ENCODE assay signal across 9 cellular contexts in genomic region chr17:50634915-50635719, GRCh38. TPM values are rescaled to one million over a fixed set of nuclear protein-coding genes. Genes with fewer than 3 reads are reported as not detected.
A peak's percentile ranks its signal among the peaks of the same experiment; 100 is the strongest.
DNase-seq lines count a peak whose midpoint lies in the region; FAIRE-seq and TF ChIP-seq lines count a peak whose summit lies in the region.
"Had no signal": no experiment of that assay in that cellular context is flagged by ENCODE, and none has a peak within 500 bp of the region (broad histone marks: within the 10 kb centered on the region; RNA-seq: fewer than 3 reads in every experiment).

No MANE protein-coding gene starts in this region.

- H3K9me3 ChIP-seq in HUES48 (ENCODE audit: control insufficient read depth, insufficient read depth, low read length): no peaks in the 10 kb centered on the region
- H3K9me3 ChIP-seq in endodermal cell (ENCODE audit: control insufficient read depth, low read length): no peaks in the 10 kb centered on the region
- no peaks in the 10 kb centered on the region for H3K9me3 ChIP-seq in mucosa of rectum (ENCODE audit: control insufficient read depth in 2 of 2, low read length in 2 of 2)
- H3K9me3 ChIP-seq: uterus had no signal

- DNase-seq in 8988T: peak; percentile 79
- peak; percentile 83 for DNase-seq in endodermal cell
- no peak for DNase-seq in NCI-H1092 (lab: John Stamatoyannopoulos, UW)
- DNase-seq in activated effector memory CD4-positive, alpha-beta T cell treated with Interleukin-2 at 50 U/mL for 16 hours: no peak
- no peak for DNase-seq in GM12891 (ENCODE audit: insufficient read length, low spot score)
- no peak for DNase-seq in activated CD8-positive, alpha-beta memory T cell treated with anti-CD3 and anti-CD28 coated beads for 24 hours

- H3K36me3 ChIP-seq in HUES48 (ENCODE audit: control insufficient read depth, insufficient read depth, low read length) (no peaks in the 10 kb centered on the region), endodermal cell (ENCODE audit: control insufficient read depth, insufficient read depth, low read length) (no peaks in the 10 kb centered on the region), mucosa of rectum (ENCODE audit: control insufficient read depth in 2 of 2, insufficient read depth in 2 of 2, low read length in 2 of 2) (peaks cover 0 to 5% of the 10 kb centered on the region in 2 donors)
- H3K36me3 ChIP-seq: uterus had no signal

- no peak overlapping the region for H3K9ac ChIP-seq in HUES48 (ENCODE audit: low read depth, low read length)
- no peak overlapping the region for H3K9ac ChIP-seq in endodermal cell (ENCODE audit: extremely low read depth, low read length, poor library complexity, severe bottlenecking)
- peak overlapping the region; percentile 87 to 90 for H3K9ac ChIP-seq in mucosa of rectum (ENCODE audit: low read depth in 1 of 2, low read length in 2 of 2)

- 10 to 19% methylated on average over 11 to 52 of the region's 52 CpGs for WGBS in endodermal cell (ENCODE audit: insufficient coverage in 1 of 2, insufficient read length in 1 of 2), 2 experiments

- H3K36me3 Mint-ChIP-seq in endodermal cell (ENCODE audit: low read depth): no peaks in the 10 kb centered on the region

- H3K4me3 ChIP-seq in HUES48 (ENCODE audit: low read depth, low read length) (peak overlapping the region; percentile 62), endodermal cell (ENCODE audit: low read length) (no peak overlapping the region), mucosa of rectum (ENCODE audit: low read length in 2 of 2) (peak overlapping the region; percentile 78 to 82)

- H3K27ac ChIP-seq in HUES48 (ENCODE audit: low read depth, low read length) (no peak overlapping the region), endodermal cell (ENCODE audit: low read depth, low read length) (no peak overlapping the region), mucosa of rectum (ENCODE audit: low read depth in 2 of 2, low read length in 2 of 2) (peak overlapping the region; percentile 73 to 86)
- H3K27ac ChIP-seq: uterus had no signal

- H3K4me1 Mint-ChIP-seq in endodermal cell: no peaks in the 10 kb centered on the region

- peaks cover 51% of the 10 kb centered on the region for H3K27me3 ChIP-seq in HUES48 (ENCODE audit: control insufficient read depth, insufficient read depth, low read length)
- peaks cover 72% of the 10 kb centered on the region for H3K27me3 ChIP-seq in endodermal cell (ENCODE audit: control insufficient read depth, insufficient read depth, low read length, poor library complexity, severe bottlenecking)
- H3K27me3 ChIP-seq in mucosa of rectum (ENCODE audit: control insufficient read depth in 2 of 2, insufficient read depth in 2 of 2, low read length in 2 of 2): peaks cover 0 to 12% of the 10 kb centered on the region in 2 donors
- H3K27me3 ChIP-seq: uterus had no signal

- TF ChIP-seq CTCF in endodermal cell (conservative IDR thresholded peaks at IDR 0.05): peak; percentile 48

- H3K4me3 Mint-ChIP-seq in endodermal cell: peak overlapping the region; percentile 32

- no peak for FAIRE-seq in GM12891 (lab: Jason Lieb, UNC)

- H3K4me1 ChIP-seq in HUES48 (ENCODE audit: control insufficient read depth, insufficient read depth, low read length) (no peaks in the 10 kb centered on the region), endodermal cell (ENCODE audit: control insufficient read depth, insufficient read depth, low read length) (no peaks in the 10 kb centered on the region), mucosa of rectum (ENCODE audit: control insufficient read depth in 2 of 2, insufficient read depth in 2 of 2, low read length in 2 of 2) (peaks cover 55 to 62% of the 10 kb centered on the region in 2 donors)

- H3K27ac Mint-ChIP-seq in endodermal cell: no peak overlapping the region

- TF ChIP-seq POLR2A in GM12891 (IDR thresholded peaks at IDR 0.05; ENCODE audit: low read depth, low read length): no peak

- no peaks in the 10 kb centered on the region for H3K9me3 Mint-ChIP-seq in endodermal cell

- H3K27me3 Mint-ChIP-seq in endodermal cell (ENCODE audit: insufficient read depth): peaks cover 56% of the 10 kb centered on the region

TF ChIP-seq in GM12891, 5 proteins besides CTCF, POLR2A, EP300 and RAD21:
- no peak for TF ChIP-seq PAX5 (IDR thresholded peaks at IDR 0.05; ENCODE audit: insufficient read depth, low read length, severe bottlenecking)
- no peak for TF ChIP-seq TAF1 (IDR thresholded peaks at IDR 0.05; ENCODE audit: low read depth, low read length)
- no peak for TF ChIP-seq POU2F2 (IDR thresholded peaks at IDR 0.05; ENCODE audit: low read depth, low read length)
- TF ChIP-seq SPI1 (IDR thresholded peaks at IDR 0.05; ENCODE audit: low read depth, low read length): no peak
- TF ChIP-seq POLR2AphosphoS5 (IDR thresholded peaks at IDR 0.05; ENCODE audit: low read depth, low read length): no peak

RNA-seq across cellular contexts. Expression of gene ABCC3, which starts 0.4 kb away (rescaled TPM):
- total RNA-seq in endodermal cell: under 1 TPM; 0.22 to 0.91 TPM
- polyA plus RNA-seq in endodermal cell (2013, experiment 1 of 2): not detected
- polyA plus RNA-seq in endodermal cell (2013, experiment 2 of 2): not detected
- polyA plus RNA-seq in GM12891 (2012; ENCODE audit: low read depth, missing spikeins): not detected

Comparison
In these comparisons a context has a peak if more than half of its experiments do, and no peak if none do; other contexts are left out.
1. DNase-seq: peak in 8988T (single experiment) and endodermal cell (single experiment); none in NCI-H1092 (single experiment), activated effector memory CD4-positive, alpha-beta T cell treated with Interleukin-2 at 50 U/mL for 16 hours (single experiment), GM12891 (single experiment) and activated CD8-positive, alpha-beta memory T cell treated with anti-CD3 and anti-CD28 coated beads for 24 hours (single experiment).
2. H3K27ac ChIP-seq: peak in mucosa of rectum (2 of 2); none in HUES48 (single experiment) and endodermal cell (single experiment).
3. H3K9ac ChIP-seq: peak in mucosa of rectum (2 of 2); none in HUES48 (single experiment) and endodermal cell (single experiment).